In the genomic region with DNA sequence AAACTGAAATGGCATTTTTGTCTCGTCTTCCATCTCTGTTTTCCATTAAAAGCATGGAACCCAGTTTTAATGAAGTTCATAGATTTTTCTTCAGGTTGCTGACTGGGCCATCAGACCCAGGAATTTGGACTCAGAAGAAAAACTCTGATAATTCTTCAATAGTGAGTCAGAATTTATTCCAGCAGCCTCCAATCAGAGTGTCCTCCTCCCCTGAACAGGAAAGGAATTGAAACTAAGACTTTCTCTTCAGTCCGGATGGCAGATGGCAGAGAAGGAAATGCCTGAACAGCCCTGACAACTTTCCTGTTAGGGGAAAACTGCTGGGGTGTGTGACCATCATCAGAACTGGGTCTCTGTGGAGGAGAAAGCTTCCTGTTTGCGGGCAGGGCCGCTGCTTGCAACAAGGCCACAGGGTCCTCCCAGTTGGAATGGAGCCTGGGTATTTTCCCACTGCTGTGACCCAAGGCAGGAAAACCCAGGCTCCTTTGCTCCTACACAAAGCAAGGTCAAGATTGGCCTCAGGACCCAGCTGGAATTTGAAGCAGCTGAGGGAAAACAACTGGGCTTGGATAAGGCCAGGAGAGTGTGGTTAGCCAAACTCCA, we compare ENCODE assay signal across 8 cellular contexts. TPM values are rescaled to one million over a fixed set of nuclear protein-coding genes. Genes with fewer than 3 reads are reported as not detected.
DNase-seq lines count a peak whose midpoint lies in the region; ATAC-seq, FAIRE-seq and TF ChIP-seq lines count a peak whose summit lies in the region.

No MANE protein-coding gene starts in this region.

- TF ChIP-seq POLR2A in Peyer's patch (IDR thresholded peaks at IDR 0.05) (no peak), GM18505 (IDR thresholded peaks at IDR 0.05; ENCODE audit: borderline replicate concordance, extremely low read depth, insufficient read depth, insufficient read length) (no peak)

- DNase-seq in Peyer's patch (peak in 1 of 3 donors; percentile 68), fibroblast of mammary gland (ENCODE audit: low read depth) (peak; percentile 69), pancreas (peak in 3 of 6 donors; percentile 53 to 79 (median 56))
- no peak for DNase-seq in stimulated activated CD4-positive, alpha-beta T cell treated with anti-CD3 and anti-CD28 coated beads, Interleukin-4, amount 100 ng/mL, for 1 hour

- H3K36me3 ChIP-seq in BLaER1: no peaks in the 10 kb centered on the region
- no peaks in the 10 kb centered on the region for H3K36me3 ChIP-seq in Peyer's patch
- no peaks in the 10 kb centered on the region for H3K36me3 ChIP-seq in pancreas

- peak; percentile 61 to 90 (median 80) for ATAC-seq in pancreas
- ATAC-seq in HG03354 (IDR thresholded peaks at IDR 0.05; ENCODE audit: poor library complexity, severe bottlenecking, unreplicated experiment): no peak
- no peak for ATAC-seq in GM18505 (IDR thresholded peaks at IDR 0.05; ENCODE audit: unreplicated experiment)
- no peak for ATAC-seq in HG02763 (IDR thresholded peaks at IDR 0.05; ENCODE audit: unreplicated experiment)

- intact Hi-C loops in pancreas (cut with DNase I): no loop called here

- H3K9me3 ChIP-seq in BLaER1 (no peaks in the 10 kb centered on the region), Peyer's patch (no peaks in the 10 kb centered on the region), pancreas (no peaks in the 10 kb centered on the region)

- TF ChIP-seq CTCF in Peyer's patch (IDR thresholded peaks at IDR 0.05): no peak
- no peak for TF ChIP-seq CTCF in fibroblast of mammary gland (conservative IDR thresholded peaks at IDR 0.05; ENCODE audit: control insufficient read depth, insufficient read depth, low read depth, low read length)
- TF ChIP-seq CTCF in pancreas (IDR thresholded peaks at IDR 0.05): no peak

- H3K9ac ChIP-seq in BLaER1: peak overlapping the region; percentile 55; the same call in 1 of the 2 replicates

- H3K27ac ChIP-seq in BLaER1 (peak overlapping the region; percentile 73), Peyer's patch (peak overlapping the region; percentile 43 to 74 (median 62)), pancreas (peak overlapping the region; percentile 15 to 74 (median 42))

- FAIRE-seq in pancreas (lab: Jason Lieb, UNC): no peak

- H3K4me1 ChIP-seq in BLaER1: peaks cover 100% of the 10 kb centered on the region
- peaks cover 0 to 26% (median 4%) of the 10 kb centered on the region in 4 donors for H3K4me1 ChIP-seq in Peyer's patch
- H3K4me1 ChIP-seq in pancreas: peaks cover 0 to 18% (median 11%) of the 10 kb centered on the region in 3 donors

- H3K4me3 ChIP-seq in BLaER1: peak overlapping the region; percentile 34; the same call in 1 of the 2 replicates
- H3K4me3 ChIP-seq in Peyer's patch: no peak overlapping the region
- H3K4me3 ChIP-seq in fibroblast of mammary gland (ENCODE audit: control insufficient read depth, low read depth, low read length): no peak overlapping the region
- no peak overlapping the region for H3K4me3 ChIP-seq in pancreas

- H4K20me1 ChIP-seq in BLaER1: no peaks in the 10 kb centered on the region

- peak overlapping the region; percentile 94 for H3K4me2 ChIP-seq in BLaER1

- H3K27me3 ChIP-seq in BLaER1: no peaks in the 10 kb centered on the region
- no peaks in the 10 kb centered on the region for H3K27me3 ChIP-seq in Peyer's patch
- H3K27me3 ChIP-seq in pancreas: no peaks in the 10 kb centered on the region

- WGBS in pancreas, 2 donors: 25 to 40% methylated on average over 4 of the region's 4 CpGs

RNA-seq across cellular contexts. Expression of gene CD34, which starts 20.7 kb away (rescaled TPM):
- total RNA-seq in Peyer's patch (10 to 100 TPM in 3 of 4 donors, 1 to 10 TPM in 1; 4.6 to 21.9 (median 19.6) TPM), pancreas (10 to 100 TPM in 1 of 6 donors, 1 to 10 TPM in 5; 5.2 to 11.9 (median 8.1) TPM)
- polyA plus RNA-seq in pancreas: 10 to 100 TPM in 1 of 2 donors, 1 to 10 TPM in 1; 5.9 to 11.6 TPM

Comparison
In these comparisons a context has a peak if more than half of its experiments do, and no peak if none do; other contexts are left out.
1. ATAC-seq: peak in pancreas (4 of 4); none in HG03354 (single experiment), GM18505 (single experiment) and HG02763 (single experiment).
2. Peak in every context shown above with its lines, with median percentiles within 50 percentile points of each other: H3K27ac ChIP-seq.